2 cellular contexts compared by ENCODE assay signal in the genomic region with DNA sequence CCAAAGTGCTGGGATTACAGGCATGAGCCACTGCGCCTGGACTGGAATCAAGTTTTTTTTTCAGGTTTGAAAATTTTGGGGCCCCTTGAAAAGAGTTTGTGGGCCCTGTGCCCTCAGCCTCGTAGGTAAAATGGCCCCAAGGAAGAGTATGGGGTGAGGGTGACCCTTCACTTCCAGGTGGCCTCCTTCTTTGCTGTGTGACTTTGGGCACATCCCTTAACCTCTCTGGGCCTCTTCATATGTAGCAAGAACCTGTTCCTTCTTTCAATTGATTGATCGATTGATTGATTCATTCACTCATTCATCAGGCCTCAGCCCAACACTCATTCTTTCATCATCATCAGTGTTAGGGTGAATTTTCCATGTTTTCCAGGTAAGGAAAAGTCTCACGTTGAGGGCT.
TF ChIP-seq lines count a peak whose summit lies in the region.

No MANE protein-coding gene starts in this region.

TF ChIP-seq in HEK293, 187 proteins besides CTCF, POLR2A, EP300 and RAD21:
- no peak for TF ChIP-seq IKZF3 (tag by site-specific recombination; IDR thresholded peaks at IDR 0.05)
- TF ChIP-seq, protein P1, sequence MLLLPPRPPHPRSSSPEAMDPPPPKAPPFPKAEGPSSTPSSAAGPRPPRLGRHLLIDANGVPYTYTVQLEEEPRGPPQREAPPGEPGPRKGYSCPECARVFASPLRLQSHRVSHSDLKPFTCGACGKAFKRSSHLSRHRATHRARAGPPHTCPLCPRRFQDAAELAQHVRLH (tag by site-specific recombination; IDR thresholded peaks at IDR 0.05), result no peak
- TF ChIP-seq PRDM1 (tag by site-specific recombination; IDR thresholded peaks at IDR 0.05), result no peak
- peak; percentile 80 for TF ChIP-seq ZNF768 (tag by site-specific recombination; IDR thresholded peaks at IDR 0.05)
- no peak for TF ChIP-seq ZNF660 (tag by site-specific recombination; IDR thresholded peaks at IDR 0.05)
- no peak for TF ChIP-seq ZNF16 (tag by site-specific recombination; IDR thresholded peaks at IDR 0.05; ENCODE audit: low read depth)
- TF ChIP-seq ZNF623 (tag by site-specific recombination; IDR thresholded peaks at IDR 0.05), result no peak

TF ChIP-seq in H1, 55 proteins besides CTCF, POLR2A, EP300 and RAD21:
- peak; percentile 62; the same call in 1 of the 2 replicates for TF ChIP-seq KDM1A (IDR thresholded peaks at IDR 0.05; ENCODE audit: borderline replicate concordance, low read length)
- TF ChIP-seq, protein P2, sequence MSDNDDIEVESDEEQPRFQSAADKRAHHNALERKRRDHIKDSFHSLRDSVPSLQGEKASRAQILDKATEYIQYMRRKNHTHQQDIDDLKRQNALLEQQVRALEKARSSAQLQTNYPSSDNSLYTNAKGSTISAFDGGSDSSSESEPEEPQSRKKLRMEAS (IDR thresholded peaks at IDR 0.05), result no peak
